ENCODE assay signal across 10 cellular contexts in genomic region chr2:61434314-61434713, GRCh38. TPM values are rescaled to one million over a fixed set of nuclear protein-coding genes. Genes with fewer than 3 reads are reported as not detected.
A peak's percentile ranks its signal among the peaks of the same experiment; 100 is the strongest.
DNase-seq lines count a peak whose midpoint lies in the region; ATAC-seq lines count a peak whose summit lies in the region.
"Had no signal": no experiment of that assay in that cellular context is flagged by ENCODE, and none has a peak within 500 bp of the region (broad histone marks: within the 10 kb centered on the region; RNA-seq: fewer than 3 reads in every experiment).

No MANE protein-coding gene starts in this region.

- no peaks in the 10 kb centered on the region for H3K27me3 ChIP-seq in BLaER1 treated with 17β-estradiol and CSF1 and Interleukin-3, amounts not matched to agents 10 nM and 100 nM

- ATAC-seq in GM21423 (IDR thresholded peaks at IDR 0.05; ENCODE audit: unreplicated experiment) (peak; percentile 48), left colon (peak; percentile 29), HG03175 (IDR thresholded peaks at IDR 0.05; ENCODE audit: unreplicated experiment) (no peak)

- peak; percentile 86 for DNase-seq in SKM-1 treated with dmso at 0.1 percent for 144 hours (lab: John Stamatoyannopoulos, UW; ENCODE audit: unreplicated experiment)
- DNase-seq in left colon = peak in 1 of 2 donors; percentile 13
- no peak for DNase-seq in ureter (ENCODE audit: low spot score)
- DNase-seq in activated effector memory CD4-positive, alpha-beta T cell treated with anti-CD3 and anti-CD28 coated beads, Interleukin-2, amount 50 U/mL, for 16 hours = no peak
- DNase-seq in iPS-NIHi11 (ENCODE audit: low spot score) = no peak
- DNase-seq: mammary epithelial cell, NCI-H1436 treated with DMSO at 0.1 percent for 48 hours had no signal

- peak overlapping the region in 9 of 11 experiments; percentile 5 to 77 (median 39); a peak in 16 of 22 replicates for H3K4me2 ChIP-seq in BLaER1 treated with 17β-estradiol and CSF1 and Interleukin-3, amounts not matched to agents 10 nM and 100 nM

- H3K4me1 ChIP-seq in BLaER1 treated with 17β-estradiol and CSF1 and Interleukin-3, amounts not matched to agents 10 nM and 100 nM = peaks cover 0 to 55% (median 19%) of the 10 kb centered on the region in 10 experiments; a peak in 16 of 20 replicates

- H3K27ac ChIP-seq in BLaER1 treated with 17β-estradiol and CSF1 and Interleukin-3, amounts not matched to agents 10 nM and 100 nM = peak overlapping the region in 6 of 11 experiments; percentile 20 to 67 (median 30); a peak in 9 of 22 replicates

- H3K4me3 ChIP-seq in BLaER1 treated with 17β-estradiol and CSF1 and Interleukin-3, amounts not matched to agents 10 nM and 100 nM = no peak overlapping the region

- intact Hi-C loops in left colon (cut with DNase I, micrococcal nuclease) = no loop called here

- peaks cover 6 to 63% (median 43%) of the 10 kb centered on the region in 11 experiments; a peak in 18 of 22 replicates for H3K36me3 ChIP-seq in BLaER1 treated with 17β-estradiol and CSF1 and Interleukin-3, amounts not matched to agents 10 nM and 100 nM

- no peak overlapping the region; a peak in 1 of 22 replicates for H3K9ac ChIP-seq in BLaER1 treated with 17β-estradiol and CSF1 and Interleukin-3, amounts not matched to agents 10 nM and 100 nM

- peaks cover 5 to 60% (median 40%) of the 10 kb centered on the region in 11 experiments; a peak in 21 of 22 replicates for H3K9me3 ChIP-seq in BLaER1 treated with 17β-estradiol and CSF1 and Interleukin-3, amounts not matched to agents 10 nM and 100 nM (replicated peaks in 1 of 11)

- peaks cover 71 to 100% (median 96%) of the 10 kb centered on the region in 11 experiments for H4K20me1 ChIP-seq in BLaER1 treated with 17β-estradiol and CSF1 and Interleukin-3, amounts not matched to agents 10 nM and 100 nM

RNA-seq across cellular contexts. Expression of gene USP34, which starts 36.6 kb away (rescaled TPM):
- total RNA-seq in left colon = 10 to 100 TPM; 81.3 to 89.0 TPM
- 152 TPM for total RNA-seq in ureter
